7 cellular contexts compared by ENCODE assay signal in genomic region chr4:173040200-173040599, GRCh38.
DNase-seq lines count a peak whose midpoint lies in the region; ATAC-seq and TF ChIP-seq lines count a peak whose summit lies in the region.

No MANE protein-coding gene starts in this region.

- no peaks in the 10 kb centered on the region for H3K36me3 Mint-ChIP-seq in T-cell

- H4K20me1 ChIP-seq in MM.1S (ENCODE audit: insufficient read depth, low read length), result no peaks in the 10 kb centered on the region

- no peaks in the 10 kb centered on the region for H3K4me1 Mint-ChIP-seq in T-cell

- H3K4me3 ChIP-seq in MM.1S (ENCODE audit: low read length) (no peak overlapping the region), fibroblast of pulmonary artery (replicated peaks; ENCODE audit: low read depth, low read length) (no peak overlapping the region), retinal pigment epithelial cell (ENCODE audit: low read length) (no peak overlapping the region)

- CTCF ChIA-PET in T-cell (lab: Charles Lee), result no interaction called here

- POLR2A ChIA-PET in T-cell (lab: Charles Lee), result no interaction called here

- H3K27me3 ChIP-seq in MM.1S (replicated peaks; ENCODE audit: insufficient read depth, low read length), result no peaks in the 10 kb centered on the region

- TF ChIP-seq CTCF in MM.1S (IDR thresholded peaks at IDR 0.05; ENCODE audit: low read length) (no peak), fibroblast of pulmonary artery (IDR thresholded peaks at IDR 0.05; ENCODE audit: low read length, missing control alignments) (no peak), retinal pigment epithelial cell (conservative IDR thresholded peaks at IDR 0.05; ENCODE audit: low read depth, low read length) (no peak)

- H3K4me3 Mint-ChIP-seq in T-cell, result no peak overlapping the region

- peaks cover 16% of the 10 kb centered on the region; the same call in 1 of the 2 replicates for H3K4me1 ChIP-seq in MM.1S (ENCODE audit: low read length)

- H3F3A ChIP-seq in MM.1S (ENCODE audit: insufficient read depth, low read length), result no peaks in the 10 kb centered on the region; the same call in 1 of the 2 replicates

- peaks cover 0 to 4% (median 0%) of the 10 kb centered on the region in 3 donors for H3K9me3 Mint-ChIP-seq in T-cell

- H3K9ac ChIP-seq in MM.1S (ENCODE audit: low read length), result no peak overlapping the region

- no peaks in the 10 kb centered on the region for H3K9me2 ChIP-seq in MM.1S (replicated peaks; ENCODE audit: insufficient read depth, low read length)

- no peaks in the 10 kb centered on the region for H3K36me3 ChIP-seq in MM.1S (replicated peaks; ENCODE audit: insufficient read depth, low read length)

- no peaks in the 10 kb centered on the region; the same call in 1 of the 2 replicates for H3K9me3 ChIP-seq in MM.1S (replicated peaks; ENCODE audit: insufficient read depth, low read length)

- peak overlapping the region; percentile 5; the same call in 1 of the 2 replicates for H3K27ac ChIP-seq in MM.1S (ENCODE audit: low read length)

- peak overlapping the region; percentile 35 for H2AFZ ChIP-seq in MM.1S (ENCODE audit: low read length)

- no peak overlapping the region for H3K27ac Mint-ChIP-seq in T-cell

- ATAC-seq in GM18909 (IDR thresholded peaks at IDR 0.05; ENCODE audit: poor library complexity, unreplicated experiment) (peak; percentile 57), T-cell (replicated peaks in 1 of 4) (no peak)

- H3K27me3 Mint-ChIP-seq in T-cell, result peaks cover 14 to 16% of the 10 kb centered on the region in 2 donors

- no peaks in the 10 kb centered on the region for H3K79me2 ChIP-seq in MM.1S (ENCODE audit: low read length)

- DNase-seq in MM.1S (peak; percentile 45), fibroblast of pulmonary artery (ENCODE audit: low read depth) (peak; percentile 54), retinal pigment epithelial cell (ENCODE audit: low read depth) (peak; percentile 83), T-cell (no peak), inferior parietal cortex (ENCODE audit: extremely low spot score) (no peak), COLO829 (ENCODE audit: low spot score) (no peak)

- peak overlapping the region; percentile 42 for H3K4me2 ChIP-seq in MM.1S (ENCODE audit: low read depth, low read length)

Comparison
In these comparisons a context has a peak if more than half of its experiments do, and no peak if none do; other contexts are left out.
1. DNase-seq: peak in MM.1S (single experiment), fibroblast of pulmonary artery (single experiment) and retinal pigment epithelial cell (single experiment); none in T-cell (0 of 34), inferior parietal cortex (single experiment) and COLO829 (single experiment).